ENCODE assay signal across 8 cellular contexts in genomic region chr2:197113221-197113831, GRCh38.
DNase-seq lines count a peak whose midpoint lies in the region; ATAC-seq and TF ChIP-seq lines count a peak whose summit lies in the region.

No MANE protein-coding gene starts in this region.

- peak; percentile 50 for DNase-seq in Caki2 (ENCODE audit: low read depth)
- peak; percentile 60 for DNase-seq in KG1 (lab: John Stamatoyannopoulos, UW)
- DNase-seq in SW480 (ENCODE audit: low spot score), result peak; percentile 29
- DNase-seq in esophagus squamous epithelium (lab: John Stamatoyannopoulos, UW), result no peak
- DNase-seq in retina, result peak; percentile 38
- DNase-seq in activated T-cell treated with anti-CD3 and anti-CD28 coated beads for 4 hours, result no peak

- peak; percentile 28 to 63 (median 55) for TF ChIP-seq CTCF in esophagus squamous epithelium (IDR thresholded peaks at IDR 0.05)

- TF ChIP-seq POLR2A in esophagus squamous epithelium (IDR thresholded peaks at IDR 0.05), result no peak

- peak; percentile 65 for ATAC-seq in GM18867 (IDR thresholded peaks at IDR 0.05; ENCODE audit: unreplicated experiment)
- no peak for ATAC-seq in GM19463 (IDR thresholded peaks at IDR 0.05; ENCODE audit: unreplicated experiment)

- peaks cover 0 to 9% (median 3%) of the 10 kb centered on the region in 3 donors for H3K4me1 ChIP-seq in esophagus squamous epithelium

- in situ Hi-C loops in Caki2 (cut with HindIII; ENCODE audit: low pct_unique_long_range_greater_than_20kb, low sequenced_read_pairs), result loop anchor here (25.0 kb wide), 1 partner anchor 249 kb away; no protein-coding TSS in a partner anchor

- 2 to 7% methylated on average over 2 of the region's 2 CpGs for WGBS in esophagus squamous epithelium, 2 donors

- no peak overlapping the region for H3K27ac ChIP-seq in esophagus squamous epithelium

- no peaks in the 10 kb centered on the region for H3K36me3 ChIP-seq in esophagus squamous epithelium

- no peaks in the 10 kb centered on the region for H3K27me3 ChIP-seq in esophagus squamous epithelium

- H3K9me3 ChIP-seq in esophagus squamous epithelium, result no peaks in the 10 kb centered on the region

- intact Hi-C loops in esophagus squamous epithelium (cut with DNase I), result loop anchor here (10.0 kb wide), 1 partner anchor 261 kb away; no protein-coding TSS in a partner anchor

- H3K4me3 ChIP-seq in esophagus squamous epithelium, result no peak overlapping the region

Comparison
In these comparisons a context has a peak if more than half of its experiments do, and no peak if none do; other contexts are left out.
1. DNase-seq: peak in Caki2 (single experiment), KG1 (single experiment), SW480 (single experiment) and retina (single experiment); none in esophagus squamous epithelium (single experiment) and activated T-cell treated with anti-CD3 and anti-CD28 coated beads for 4 hours (single experiment).